10 cellular contexts compared by ENCODE assay signal in the genomic region with DNA sequence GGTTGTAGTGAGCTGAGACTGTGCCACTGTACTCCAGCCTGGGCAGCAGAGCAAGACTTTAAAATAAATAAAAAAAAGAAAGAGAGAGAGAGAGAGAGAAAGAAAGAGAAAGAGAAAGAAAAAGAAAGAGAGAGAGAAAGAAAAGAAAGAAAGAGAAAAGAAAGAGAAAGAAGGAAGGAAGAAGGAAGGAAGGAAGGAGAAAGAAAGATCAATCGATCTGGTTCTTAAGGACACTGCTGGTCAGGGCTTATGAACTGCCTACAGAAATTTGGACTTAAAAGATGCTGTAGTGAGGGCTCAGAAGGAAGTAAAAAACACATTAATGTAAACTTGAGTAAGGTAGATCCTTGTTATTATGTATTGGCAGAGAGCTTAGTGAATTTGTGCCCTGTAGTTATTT.
"Had no signal": no experiment of that assay in that cellular context is flagged by ENCODE, and none has a peak within 500 bp of the region (broad histone marks: within the 10 kb centered on the region; RNA-seq: fewer than 3 reads in every experiment).

No MANE protein-coding gene starts in this region.

- ATAC-seq: HepG2 had no signal

- FAIRE-seq: H54, HepG2 had no signal

- H3K27me3 Mint-ChIP-seq: IgD-negative memory B cell had no signal

- H3K4me3 ChIP-seq: GM23248 had no signal

- H3K9ac ChIP-seq: GM23248 had no signal

- H3K9me3 Mint-ChIP-seq: HFFc6 had no signal

- H2AFZ ChIP-seq: GM23248 had no signal

- H3K27ac ChIP-seq: GM23248, HL-60 had no signal

- H3K4me3 Mint-ChIP-seq: H9, HFFc6 had no signal

- H3K4me1 Mint-ChIP-seq: H9, IgD-negative memory B cell had no signal

- H3K27ac Mint-ChIP-seq: H9, HFFc6, IgD-negative memory B cell had no signal

- DNase-seq: GM23248, GOT3, H9, HCEC 1CT, HFFc6, KG1 had no signal
